In genomic region chr5:32115985-32116384, GRCh38 we compare ENCODE assay signal across 12 cellular contexts. TPM values are rescaled to one million over a fixed set of nuclear protein-coding genes. Genes with fewer than 3 reads are reported as not detected.
DNase-seq lines count a peak whose midpoint lies in the region; ATAC-seq and TF ChIP-seq lines count a peak whose summit lies in the region.
"Had no signal": no experiment of that assay in that cellular context is flagged by ENCODE, and none has a peak within 500 bp of the region (broad histone marks: within the 10 kb centered on the region; RNA-seq: fewer than 3 reads in every experiment).

No MANE protein-coding gene starts in this region.

- CTCF ChIA-PET in CD8-positive, alpha-beta T cell (lab: Charles Lee), result no interaction called here

- no peak for TF ChIP-seq CTCF in CD8-positive, alpha-beta T cell (IDR thresholded peaks at IDR 0.05)
- TF ChIP-seq CTCF in HFFc6 (IDR thresholded peaks at IDR 0.05), result peak; percentile 26; the same call in 1 of the 2 replicates
- TF ChIP-seq CTCF in mucosa of descending colon (IDR thresholded peaks at IDR 0.05), result no peak

- no peak for DNase-seq in CD8-positive, alpha-beta T cell
- DNase-seq in HFFc6 (no peak), mucosa of descending colon (peak in 1 of 3 donors; percentile 9), UCSD-AML1 (lab: John Stamatoyannopoulos, UW; ENCODE audit: unreplicated experiment) (no peak), NCI-H524 treated with DMSO at 0.1 percent for 48 hours (lab: John Stamatoyannopoulos, UW) (no peak)
- DNase-seq in activated naive CD8-positive, alpha-beta T cell treated with anti-CD3 and anti-CD28 coated beads, Interleukin-2, amount 50 U/mL, for 24 hours, result no peak
- no peak for DNase-seq in stimulated activated CD4-positive, alpha-beta T cell treated with anti-CD3 and anti-CD28 coated beads, Interleukin-2, amount 100 ng/mL, for 48 hours
- DNase-seq: DMS53, esophagus squamous epithelium had no signal

- peak overlapping the region; percentile 34 for H3K27ac Mint-ChIP-seq in CD8-positive, alpha-beta T cell
- H3K27ac Mint-ChIP-seq in HFFc6, result peak overlapping the region; percentile 37
- peak overlapping the region; percentile 95 for H3K27ac Mint-ChIP-seq in activated naive CD8-positive, alpha-beta T cell treated with anti-CD3 and anti-CD28 coated beads, Interleukin-2, amount 50 U/mL, for 24 hours

- no peaks in the 10 kb centered on the region for H3K4me1 ChIP-seq in CD8-positive, alpha-beta T cell (ENCODE audit: insufficient read depth, low read length)
- no peaks in the 10 kb centered on the region for H3K4me1 ChIP-seq in mucosa of descending colon (ENCODE audit: low read depth)
- H3K4me1 ChIP-seq: esophagus squamous epithelium had no signal

- no peak overlapping the region for H3K4me3 Mint-ChIP-seq in CD8-positive, alpha-beta T cell
- H3K4me3 Mint-ChIP-seq in HFFc6, result no peak overlapping the region
- peak overlapping the region; percentile 32 for H3K4me3 Mint-ChIP-seq in activated naive CD8-positive, alpha-beta T cell treated with anti-CD3 and anti-CD28 coated beads, Interleukin-2, amount 50 U/mL, for 24 hours

- peaks cover 15% of the 10 kb centered on the region for H3K4me1 Mint-ChIP-seq in CD8-positive, alpha-beta T cell (ENCODE audit: low read depth)
- peaks cover 38% of the 10 kb centered on the region for H3K4me1 Mint-ChIP-seq in HFFc6 (ENCODE audit: low read depth)
- H3K4me1 Mint-ChIP-seq in activated naive CD8-positive, alpha-beta T cell treated with anti-CD3 and anti-CD28 coated beads, Interleukin-2, amount 50 U/mL, for 24 hours, result peaks cover 51% of the 10 kb centered on the region

- H3K36me3 ChIP-seq in CD8-positive, alpha-beta T cell (ENCODE audit: insufficient read depth, low read length), result peaks cover 7% of the 10 kb centered on the region
- no peaks in the 10 kb centered on the region for H3K36me3 ChIP-seq in mucosa of descending colon (ENCODE audit: low read depth)

- peaks cover 69% of the 10 kb centered on the region for H3K36me3 Mint-ChIP-seq in CD8-positive, alpha-beta T cell
- peaks cover 41% of the 10 kb centered on the region for H3K36me3 Mint-ChIP-seq in HFFc6 (ENCODE audit: low read depth)
- H3K36me3 Mint-ChIP-seq in activated naive CD8-positive, alpha-beta T cell treated with anti-CD3 and anti-CD28 coated beads, Interleukin-2, amount 50 U/mL, for 24 hours (ENCODE audit: low read depth), result peaks cover 48% of the 10 kb centered on the region

- no peaks in the 10 kb centered on the region for H3K9me3 Mint-ChIP-seq in CD8-positive, alpha-beta T cell
- H3K9me3 Mint-ChIP-seq in HFFc6, result no peaks in the 10 kb centered on the region
- H3K9me3 Mint-ChIP-seq in activated naive CD8-positive, alpha-beta T cell treated with anti-CD3 and anti-CD28 coated beads, Interleukin-2, amount 50 U/mL, for 24 hours, result no peaks in the 10 kb centered on the region

- H3K27ac ChIP-seq in CD8-positive, alpha-beta T cell (ENCODE audit: low read depth, low read length), result no peak overlapping the region
- H3K27ac ChIP-seq: esophagus squamous epithelium, KMS-11, thoracic aorta had no signal

- no peak overlapping the region for H3K4me3 ChIP-seq in CD8-positive, alpha-beta T cell (ENCODE audit: low read depth, low read length)
- H3K4me3 ChIP-seq in mucosa of descending colon, result no peak overlapping the region
- H3K4me3 ChIP-seq: esophagus squamous epithelium, thoracic aorta had no signal

- POLR2A ChIA-PET in CD8-positive, alpha-beta T cell (lab: Charles Lee), result no interaction called here

- no peaks in the 10 kb centered on the region for H3K27me3 ChIP-seq in CD8-positive, alpha-beta T cell (ENCODE audit: insufficient read depth, low read length)
- H3K27me3 ChIP-seq: esophagus squamous epithelium had no signal

- H3K9me3 ChIP-seq in CD8-positive, alpha-beta T cell (ENCODE audit: low read length), result no peaks in the 10 kb centered on the region
- H3K9me3 ChIP-seq in mucosa of descending colon, result no peaks in the 10 kb centered on the region
- H3K9me3 ChIP-seq: esophagus squamous epithelium, thoracic aorta had no signal

- intact Hi-C loops in CD8-positive, alpha-beta T cell (cut with DNase I, micrococcal nuclease), result no loop called here
- intact Hi-C loops in mucosa of descending colon (cut with DNase I, micrococcal nuclease), result no loop called here

- no peaks in the 10 kb centered on the region for H3K27me3 Mint-ChIP-seq in CD8-positive, alpha-beta T cell (ENCODE audit: low read depth)
- H3K27me3 Mint-ChIP-seq in HFFc6 (ENCODE audit: insufficient read depth), result peaks cover 2% of the 10 kb centered on the region; the same call in 1 of the 2 replicates
- H3K27me3 Mint-ChIP-seq in activated naive CD8-positive, alpha-beta T cell treated with anti-CD3 and anti-CD28 coated beads, Interleukin-2, amount 50 U/mL, for 24 hours, result no peaks in the 10 kb centered on the region

- ATAC-seq in CD8-positive, alpha-beta T cell, result no peak
- no peak for ATAC-seq in activated naive CD8-positive, alpha-beta T cell treated with anti-CD3 and anti-CD28 coated beads, Interleukin-2, amount 50 U/mL, for 24 hours
- ATAC-seq in mucosa of descending colon, result peak; percentile 24
- no peak for ATAC-seq in GM21360 (IDR thresholded peaks at IDR 0.05; ENCODE audit: unreplicated experiment)

RNA-seq across cellular contexts. Expression of gene GOLPH3, which starts 58.1 kb away (rescaled TPM):
- total RNA-seq in CD8-positive, alpha-beta T cell, result 10 to 100 TPM; 48.3 to 51.2 TPM
- 10 to 100 TPM; 86.3 to 97.0 (median 93.8) TPM for total RNA-seq in HFFc6 (2021; fragmentation: NEBNext Ultra II Directional; extraction: Animal tissue kit (Norgen Biotek cat#: 25700))
- total RNA-seq in mucosa of descending colon, result 100 to 1,000 TPM; 101 to 178 (median 123) TPM

Comparison
In these comparisons a context has a peak if more than half of its experiments do, and no peak if none do; other contexts are left out.
1. H3K27ac Mint-ChIP-seq: peak in every context shown above with its lines; median percentile 95 in activated naive CD8-positive, alpha-beta T cell treated with anti-CD3 and anti-CD28 coated beads, Interleukin-2, amount 50 U/mL, for 24 hours; 37 in HFFc6; 34 in CD8-positive, alpha-beta T cell.